In the genomic region with DNA sequence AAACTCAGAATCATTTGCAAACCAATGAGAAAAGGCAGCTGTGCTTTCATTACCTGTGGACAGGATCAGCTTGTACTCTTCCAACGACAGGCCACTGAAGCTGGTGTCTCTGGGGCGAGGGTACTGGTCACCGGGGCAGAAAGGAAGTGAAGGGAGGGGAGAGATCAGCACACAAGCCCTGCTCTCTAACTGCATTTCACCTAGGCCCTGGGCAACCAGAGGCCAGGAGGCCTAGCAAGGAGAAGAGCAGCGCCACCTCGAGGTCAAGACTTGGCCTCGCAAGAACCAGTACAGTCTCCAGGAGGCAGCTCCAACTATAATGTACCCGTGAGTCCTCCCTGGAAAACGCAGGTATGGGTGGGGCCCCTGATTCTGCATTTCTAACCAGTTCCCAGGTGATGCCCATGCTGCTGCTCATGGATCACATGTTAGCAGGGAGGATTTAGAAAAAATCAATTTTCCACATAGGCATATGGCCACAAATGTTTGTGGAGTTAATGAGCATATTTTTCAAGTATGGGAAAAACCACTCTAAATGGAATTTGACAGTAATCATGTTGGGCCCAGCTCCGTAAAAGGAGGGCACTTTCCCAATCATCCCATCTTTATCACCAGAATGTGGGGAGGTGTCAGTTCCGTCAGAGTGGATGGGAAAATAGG, we compare ENCODE assay signal across 8 cellular contexts. TPM values are rescaled to one million over a fixed set of nuclear protein-coding genes. Genes with fewer than 3 reads are reported as not detected.
DNase-seq lines count a peak whose midpoint lies in the region; ATAC-seq and TF ChIP-seq lines count a peak whose summit lies in the region.

No MANE protein-coding gene starts in this region.

- H3K4me3 Mint-ChIP-seq in T-helper 17 cell, result no peak overlapping the region

- peak; percentile 14 for DNase-seq in AG04449 (ENCODE audit: low read depth, low spot score)
- DNase-seq in LHCN-M2 (ENCODE audit: low read depth), result peak; percentile 70
- DNase-seq in T-helper 17 cell, result peak; percentile 47 to 72 (median 57)
- DNase-seq in astrocyte of the cerebellum (ENCODE audit: low read depth), result peak; percentile 40
- DNase-seq in inferior parietal cortex (ENCODE audit: extremely low spot score), result peak; percentile 62
- DNase-seq in stimulated activated CD4-positive, alpha-beta T cell treated with anti-CD3 and anti-CD28 coated beads, Interleukin-2, amount 100 ng/mL, for 4 hours (ENCODE audit: low read depth), result peak; percentile 67

- peak overlapping the region; percentile 83 for H3K27ac Mint-ChIP-seq in T-helper 17 cell

- no peak overlapping the region for H3K4me3 ChIP-seq in AG04449 (ENCODE audit: low read depth, low read length)
- no peak overlapping the region for H3K4me3 ChIP-seq in astrocyte of the cerebellum (ENCODE audit: low read depth, low read length)

- TF ChIP-seq POLR2A in GM18505 (IDR thresholded peaks at IDR 0.05; ENCODE audit: borderline replicate concordance, extremely low read depth, insufficient read depth, insufficient read length), result no peak

- in situ Hi-C loops in astrocyte of the cerebellum (cut with HindIII; ENCODE audit: low sequenced_read_pairs), result no loop called here

- CTCF ChIA-PET in AG04449 (lab: Yijun Ruan, JAX), result interaction anchor here (0.6 to 16.2 kb wide), 39 partner anchors 7 to 456 kb away, joined by 3 to 539 read pairs (median 4); a partner anchor contains a TSS

- no peaks in the 10 kb centered on the region for H3K36me3 Mint-ChIP-seq in T-helper 17 cell (ENCODE audit: low read depth)

- POLR2A ChIA-PET in AG04449 (lab: Yijun Ruan, JAX), result interaction anchor here (0.6 to 1.8 kb wide), 3 partner anchors 66 to 121 kb away, joined by 3 to 8 read pairs (median 3); a partner anchor contains a TSS

- ATAC-seq in GM18505 (IDR thresholded peaks at IDR 0.05; ENCODE audit: unreplicated experiment), result peak; percentile 62
- ATAC-seq in T-helper 17 cell, result peak; percentile 76
- no peak for ATAC-seq in HG03045 (IDR thresholded peaks at IDR 0.05; ENCODE audit: unreplicated experiment)

- TF ChIP-seq CTCF in AG04449 (IDR thresholded peaks at IDR 0.05; ENCODE audit: insufficient read depth, low read length, missing control alignments) (peak; percentile 85), astrocyte of the cerebellum (IDR thresholded peaks at IDR 0.05; ENCODE audit: low read depth, low read length, missing control alignments) (peak; percentile 88)

- H3K9me3 ChIP-seq in T-helper 17 cell (ENCODE audit: control insufficient read depth, low read length, poor library complexity, severe bottlenecking), result no peaks in the 10 kb centered on the region

- H3K27me3 Mint-ChIP-seq in T-helper 17 cell, result no peaks in the 10 kb centered on the region

- H3K4me1 Mint-ChIP-seq in T-helper 17 cell, result peaks cover 25% of the 10 kb centered on the region

RNA-seq across cellular contexts. Expression of a gene that starts 11.0 kb away (rescaled TPM):
- total RNA-seq in LHCN-M2 (2014; rRNA removed) (36.4 and 48.7 TPM in 2 replicates), T-helper 17 cell (10 to 100 TPM; 17.3 to 19.8 TPM)
- polyA plus RNA-seq in LHCN-M2 (2012), result 288 TPM

RNA-seq across cellular contexts. Expression of a gene that starts 46.2 kb away (rescaled TPM):
- total RNA-seq in LHCN-M2 (2014; rRNA removed) (62.6 and 88.2 TPM in 2 replicates), T-helper 17 cell (not detected)
- 41.8 TPM for polyA plus RNA-seq in LHCN-M2 (2012)

Comparison
In these comparisons a context has a peak if more than half of its experiments do, and no peak if none do; other contexts are left out.
1. DNase-seq: peak in every context shown above with its lines; median percentile 70 in LHCN-M2; 67 in stimulated activated CD4-positive, alpha-beta T cell treated with anti-CD3 and anti-CD28 coated beads, Interleukin-2, amount 100 ng/mL, for 4 hours; 62 in inferior parietal cortex; 57 in T-helper 17 cell; 40 in astrocyte of the cerebellum; 14 in AG04449.
2. RNA of a gene that starts 46.2 kb away (total RNA-seq): 62.6 to 88.2 TPM in LHCN-M2; not detected in T-helper 17 cell; every median in the first group is over 10 times any median in the second.